Comparison of ENCODE assay signal across 8 cellular contexts in the genomic region with DNA sequence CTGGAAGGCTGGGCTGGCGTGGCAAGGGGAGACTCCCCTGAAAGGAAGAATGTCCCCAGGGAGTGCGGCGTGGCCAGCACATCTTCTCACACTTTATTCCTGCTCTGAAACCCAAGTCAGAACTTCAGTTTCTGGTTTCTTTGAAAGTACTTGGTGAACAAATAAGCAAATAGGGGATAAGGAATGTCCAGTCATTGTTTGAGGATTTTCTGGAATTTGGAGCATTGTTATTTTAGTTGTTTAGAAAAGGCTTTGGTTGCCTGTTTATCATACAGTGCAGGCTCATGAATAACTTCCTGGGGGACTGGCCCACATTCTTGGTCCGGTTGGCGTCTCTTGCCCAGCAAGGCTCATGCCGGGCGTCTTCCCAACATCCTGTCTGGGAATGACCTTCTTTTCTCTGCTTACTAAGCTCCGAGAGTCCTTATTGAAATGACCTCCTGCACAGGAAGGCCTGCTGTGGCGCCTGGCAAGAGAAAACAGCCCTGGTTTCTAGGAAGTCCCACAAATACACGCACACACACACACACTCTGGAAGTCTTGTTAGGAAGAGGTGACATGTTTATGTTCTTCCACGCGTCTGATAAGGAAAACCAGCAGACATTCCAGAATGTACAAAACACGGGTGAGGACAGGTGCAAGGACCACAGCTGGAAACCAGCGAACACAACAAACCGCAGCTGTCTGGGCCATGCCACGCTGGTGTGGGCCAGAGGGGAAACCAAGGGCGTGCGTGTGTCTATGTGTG.
DNase-seq lines count a peak whose midpoint lies in the region; ATAC-seq and TF ChIP-seq lines count a peak whose summit lies in the region.

No MANE protein-coding gene starts in this region.

- TF ChIP-seq POLR2A in body of pancreas (IDR thresholded peaks at IDR 0.05) (no peak), spleen (IDR thresholded peaks at IDR 0.05) (no peak)

- no peaks in the 10 kb centered on the region for H3K9me3 Mint-ChIP-seq in activated CD4-positive, alpha-beta memory T cell treated with anti-CD3 and anti-CD28 coated beads, Interleukin-2, amount 10 ng/mL, durations not matched to agents 7 days and 5 days

- no peak overlapping the region for H3K27ac Mint-ChIP-seq in activated CD4-positive, alpha-beta memory T cell treated with anti-CD3 and anti-CD28 coated beads, Interleukin-2, amount 10 ng/mL, durations not matched to agents 7 days and 5 days

- H3K9me3 ChIP-seq in body of pancreas (no peaks in the 10 kb centered on the region), spleen (no peaks in the 10 kb centered on the region)

- H3K27me3 ChIP-seq in body of pancreas (no peaks in the 10 kb centered on the region), spleen (replicated peaks in 1 of 7) (peaks cover 0 to 10% (median 0%) of the 10 kb centered on the region in 7 donors)

- no peaks in the 10 kb centered on the region for H3K36me3 ChIP-seq in body of pancreas (replicated peaks in 1 of 2; ENCODE audit: insufficient read depth in 1 of 2, low read depth in 2 of 2)
- no peaks in the 10 kb centered on the region for H3K36me3 ChIP-seq in spleen

- H3K27ac ChIP-seq in body of pancreas (peak overlapping the region in 1 of 4 donors; percentile 27), spleen (peak overlapping the region in 7 of 8 donors; percentile 14 to 70 (median 66))

- H3K27me3 Mint-ChIP-seq in activated CD4-positive, alpha-beta memory T cell treated with anti-CD3 and anti-CD28 coated beads, Interleukin-2, amount 10 ng/mL, durations not matched to agents 7 days and 5 days = peaks cover 21% of the 10 kb centered on the region

- no peaks in the 10 kb centered on the region for H3K4me1 Mint-ChIP-seq in activated CD4-positive, alpha-beta memory T cell treated with anti-CD3 and anti-CD28 coated beads, Interleukin-2, amount 10 ng/mL, durations not matched to agents 7 days and 5 days

- no peak overlapping the region for H3K4me3 Mint-ChIP-seq in activated CD4-positive, alpha-beta memory T cell treated with anti-CD3 and anti-CD28 coated beads, Interleukin-2, amount 10 ng/mL, durations not matched to agents 7 days and 5 days

- POLR2A ChIA-PET in activated CD4-positive, alpha-beta memory T cell treated with anti-CD3 and anti-CD28 coated beads, Interleukin-2, amount 10 ng/mL, durations not matched to agents 7 days and 5 days (lab: Charles Lee) = no interaction called here

- DNase-seq in HCEC 1CT (peak; percentile 85), body of pancreas (no peak), iris pigment epithelial cell (ENCODE audit: low read depth) (peak; percentile 85), spleen (no peak), SHP77 (lab: John Stamatoyannopoulos, UW) (no peak)
- no peak for DNase-seq in activated CD4-positive, alpha-beta memory T cell treated with anti-CD3 and anti-CD28 coated beads, Interleukin-2, amount 10 ng/mL, durations not matched to agents 7 days and 5 days
- DNase-seq in activated CD4-positive, alpha-beta T cell treated with anti-CD3 and anti-CD28 coated beads for 4 hours = no peak

- CTCF ChIA-PET in activated CD4-positive, alpha-beta memory T cell treated with anti-CD3 and anti-CD28 coated beads, Interleukin-2, amount 10 ng/mL, durations not matched to agents 7 days and 5 days (lab: Charles Lee) = no interaction called here

- WGBS in body of pancreas, 2 donors = 80 to 85% methylated on average over 18 of the region's 18 CpGs
- 65 to 77% (median 71%) methylated on average over 18 of the region's 18 CpGs for WGBS in spleen, 5 donors

- H3K36me3 Mint-ChIP-seq in activated CD4-positive, alpha-beta memory T cell treated with anti-CD3 and anti-CD28 coated beads, Interleukin-2, amount 10 ng/mL, durations not matched to agents 7 days and 5 days (ENCODE audit: low read depth) = no peaks in the 10 kb centered on the region

- TF ChIP-seq CTCF in body of pancreas (IDR thresholded peaks at IDR 0.05) = no peak
- TF ChIP-seq CTCF in spleen (IDR thresholded peaks at IDR 0.05 in 8 of 11, conservative IDR thresholded peaks at IDR 0.05 in 3 of 11) = no peak

- ATAC-seq in body of pancreas = peak; percentile 40
- ATAC-seq in GM19452 (IDR thresholded peaks at IDR 0.05; ENCODE audit: unreplicated experiment) = no peak

- intact Hi-C loops in body of pancreas (cut with DNase I) (no loop called here), spleen (cut with DNase I; ENCODE audit: low total_unique reads) (no loop called here)

- H3K4me3 ChIP-seq in body of pancreas = no peak overlapping the region
- H3K4me3 ChIP-seq in spleen = no peak overlapping the region

- H3K4me1 ChIP-seq in body of pancreas (peaks cover 8% of the 10 kb centered on the region), spleen (peaks cover 0 to 42% (median 25%) of the 10 kb centered on the region in 6 donors)

Comparison
In these comparisons a context has a peak if more than half of its experiments do, and no peak if none do; other contexts are left out.
1. DNase-seq: peak in HCEC 1CT (single experiment) and iris pigment epithelial cell (single experiment); none in body of pancreas (0 of 4), spleen (single experiment), activated CD4-positive, alpha-beta memory T cell treated with anti-CD3 and anti-CD28 coated beads, Interleukin-2, amount 10 ng/mL, durations not matched to agents 7 days and 5 days (single experiment), SHP77 (0 of 2) and activated CD4-positive, alpha-beta T cell treated with anti-CD3 and anti-CD28 coated beads for 4 hours (0 of 2).